ENCODE assay signal across 1 cellular context in genomic region chr5:175602171-175602570, GRCh38.
TF ChIP-seq lines count a peak whose summit lies in the region.

No MANE protein-coding gene starts in this region.

TF ChIP-seq in H1, 55 proteins besides CTCF, POLR2A, EP300 and RAD21:
- TF ChIP-seq, protein P1, sequence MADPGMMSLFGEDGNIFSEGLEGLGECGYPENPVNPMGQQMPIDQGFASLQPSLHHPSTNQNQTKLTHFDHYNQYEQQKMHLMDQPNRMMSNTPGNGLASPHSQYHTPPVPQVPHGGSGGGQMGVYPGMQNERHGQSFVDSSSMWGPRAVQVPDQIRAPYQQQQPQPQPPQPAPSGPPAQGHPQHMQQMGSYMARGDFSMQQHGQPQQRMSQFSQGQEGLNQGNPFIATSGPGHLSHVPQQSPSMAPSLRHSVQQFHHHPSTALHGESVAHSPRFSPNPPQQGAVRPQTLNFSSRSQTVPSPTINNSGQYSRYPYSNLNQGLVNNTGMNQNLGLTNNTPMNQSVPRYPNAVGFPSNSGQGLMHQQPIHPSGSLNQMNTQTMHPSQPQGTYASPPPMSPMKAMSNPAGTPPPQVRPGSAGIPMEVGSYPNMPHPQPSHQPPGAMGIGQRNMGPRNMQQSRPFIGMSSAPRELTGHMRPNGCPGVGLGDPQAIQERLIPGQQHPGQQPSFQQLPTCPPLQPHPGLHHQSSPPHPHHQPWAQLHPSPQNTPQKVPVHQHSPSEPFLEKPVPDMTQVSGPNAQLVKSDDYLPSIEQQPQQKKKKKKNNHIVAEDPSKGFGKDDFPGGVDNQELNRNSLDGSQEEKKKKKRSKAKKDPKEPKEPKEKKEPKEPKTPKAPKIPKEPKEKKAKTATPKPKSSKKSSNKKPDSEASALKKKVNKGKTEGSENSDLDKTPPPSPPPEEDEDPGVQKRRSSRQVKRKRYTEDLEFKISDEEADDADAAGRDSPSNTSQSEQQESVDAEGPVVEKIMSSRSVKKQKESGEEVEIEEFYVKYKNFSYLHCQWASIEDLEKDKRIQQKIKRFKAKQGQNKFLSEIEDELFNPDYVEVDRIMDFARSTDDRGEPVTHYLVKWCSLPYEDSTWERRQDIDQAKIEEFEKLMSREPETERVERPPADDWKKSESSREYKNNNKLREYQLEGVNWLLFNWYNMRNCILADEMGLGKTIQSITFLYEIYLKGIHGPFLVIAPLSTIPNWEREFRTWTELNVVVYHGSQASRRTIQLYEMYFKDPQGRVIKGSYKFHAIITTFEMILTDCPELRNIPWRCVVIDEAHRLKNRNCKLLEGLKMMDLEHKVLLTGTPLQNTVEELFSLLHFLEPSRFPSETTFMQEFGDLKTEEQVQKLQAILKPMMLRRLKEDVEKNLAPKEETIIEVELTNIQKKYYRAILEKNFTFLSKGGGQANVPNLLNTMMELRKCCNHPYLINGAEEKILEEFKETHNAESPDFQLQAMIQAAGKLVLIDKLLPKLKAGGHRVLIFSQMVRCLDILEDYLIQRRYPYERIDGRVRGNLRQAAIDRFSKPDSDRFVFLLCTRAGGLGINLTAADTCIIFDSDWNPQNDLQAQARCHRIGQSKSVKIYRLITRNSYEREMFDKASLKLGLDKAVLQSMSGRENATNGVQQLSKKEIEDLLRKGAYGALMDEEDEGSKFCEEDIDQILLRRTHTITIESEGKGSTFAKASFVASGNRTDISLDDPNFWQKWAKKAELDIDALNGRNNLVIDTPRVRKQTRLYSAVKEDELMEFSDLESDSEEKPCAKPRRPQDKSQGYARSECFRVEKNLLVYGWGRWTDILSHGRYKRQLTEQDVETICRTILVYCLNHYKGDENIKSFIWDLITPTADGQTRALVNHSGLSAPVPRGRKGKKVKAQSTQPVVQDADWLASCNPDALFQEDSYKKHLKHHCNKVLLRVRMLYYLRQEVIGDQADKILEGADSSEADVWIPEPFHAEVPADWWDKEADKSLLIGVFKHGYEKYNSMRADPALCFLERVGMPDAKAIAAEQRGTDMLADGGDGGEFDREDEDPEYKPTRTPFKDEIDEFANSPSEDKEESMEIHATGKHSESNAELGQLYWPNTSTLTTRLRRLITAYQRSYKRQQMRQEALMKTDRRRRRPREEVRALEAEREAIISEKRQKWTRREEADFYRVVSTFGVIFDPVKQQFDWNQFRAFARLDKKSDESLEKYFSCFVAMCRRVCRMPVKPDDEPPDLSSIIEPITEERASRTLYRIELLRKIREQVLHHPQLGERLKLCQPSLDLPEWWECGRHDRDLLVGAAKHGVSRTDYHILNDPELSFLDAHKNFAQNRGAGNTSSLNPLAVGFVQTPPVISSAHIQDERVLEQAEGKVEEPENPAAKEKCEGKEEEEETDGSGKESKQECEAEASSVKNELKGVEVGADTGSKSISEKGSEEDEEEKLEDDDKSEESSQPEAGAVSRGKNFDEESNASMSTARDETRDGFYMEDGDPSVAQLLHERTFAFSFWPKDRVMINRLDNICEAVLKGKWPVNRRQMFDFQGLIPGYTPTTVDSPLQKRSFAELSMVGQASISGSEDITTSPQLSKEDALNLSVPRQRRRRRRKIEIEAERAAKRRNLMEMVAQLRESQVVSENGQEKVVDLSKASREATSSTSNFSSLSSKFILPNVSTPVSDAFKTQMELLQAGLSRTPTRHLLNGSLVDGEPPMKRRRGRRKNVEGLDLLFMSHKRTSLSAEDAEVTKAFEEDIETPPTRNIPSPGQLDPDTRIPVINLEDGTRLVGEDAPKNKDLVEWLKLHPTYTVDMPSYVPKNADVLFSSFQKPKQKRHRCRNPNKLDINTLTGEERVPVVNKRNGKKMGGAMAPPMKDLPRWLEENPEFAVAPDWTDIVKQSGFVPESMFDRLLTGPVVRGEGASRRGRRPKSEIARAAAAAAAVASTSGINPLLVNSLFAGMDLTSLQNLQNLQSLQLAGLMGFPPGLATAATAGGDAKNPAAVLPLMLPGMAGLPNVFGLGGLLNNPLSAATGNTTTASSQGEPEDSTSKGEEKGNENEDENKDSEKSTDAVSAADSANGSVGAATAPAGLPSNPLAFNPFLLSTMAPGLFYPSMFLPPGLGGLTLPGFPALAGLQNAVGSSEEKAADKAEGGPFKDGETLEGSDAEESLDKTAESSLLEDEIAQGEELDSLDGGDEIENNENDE (IDR thresholded peaks at IDR 0.05; ENCODE audit: insufficient replicate concordance, low read length) = no peak
- TF ChIP-seq POU5F1 (IDR thresholded peaks at IDR 0.05; ENCODE audit: low read depth, low read length) (no peak), TAF7 (optimal IDR thresholded peaks at IDR 0.05; ENCODE audit: borderline replicate concordance, low read depth, low read length) (no peak), YY1 (IDR thresholded peaks at IDR 0.05; ENCODE audit: low read depth, low read length) (no peak), GABPA (IDR thresholded peaks at IDR 0.05; ENCODE audit: borderline replicate concordance, insufficient read depth, low read length) (no peak), CBX5 (IDR thresholded peaks at IDR 0.05; ENCODE audit: low read depth, low read length) (no peak)
